In the genomic region with DNA sequence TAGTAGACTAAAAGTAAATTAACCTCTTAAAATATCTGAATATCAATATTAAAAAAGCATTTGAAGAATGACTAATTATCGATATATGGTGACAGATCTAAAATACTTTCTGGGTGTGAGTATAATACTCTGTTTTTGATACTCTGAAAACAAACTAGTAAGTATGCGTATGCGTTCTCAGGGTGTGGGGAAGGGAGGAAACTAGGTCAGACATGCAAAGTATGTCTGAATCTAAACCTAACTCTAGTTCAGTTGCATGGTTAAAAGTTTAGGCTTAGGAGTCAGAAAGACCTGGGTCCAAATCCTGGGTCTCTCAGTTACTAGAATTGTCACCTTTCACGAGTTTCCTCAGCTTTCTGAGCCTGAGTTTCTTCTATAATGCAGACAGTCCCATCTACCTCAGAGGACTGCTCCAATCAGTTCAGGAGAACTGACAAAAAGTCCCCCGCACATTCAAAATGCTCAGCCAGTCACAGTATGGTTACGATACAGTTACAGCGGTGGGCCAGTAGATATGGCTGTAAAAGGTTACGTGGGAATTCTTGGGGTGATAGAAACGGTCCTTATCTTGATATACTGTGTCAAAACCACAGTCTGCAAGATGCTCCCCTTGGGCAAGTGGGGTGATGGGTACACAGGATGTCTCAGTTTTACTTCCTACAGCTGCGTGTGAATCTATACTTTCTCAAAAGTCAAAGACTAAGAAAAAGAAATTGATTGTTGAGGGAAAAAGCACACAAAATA, we compare ENCODE assay signal across 9 cellular contexts. TPM values are rescaled to one million over a fixed set of nuclear protein-coding genes. Genes with fewer than 3 reads are reported as not detected.
DNase-seq lines count a peak whose midpoint lies in the region; ATAC-seq and TF ChIP-seq lines count a peak whose summit lies in the region.
"Had no signal": no experiment of that assay in that cellular context is flagged by ENCODE, and none has a peak within 500 bp of the region (broad histone marks: within the 10 kb centered on the region; RNA-seq: fewer than 3 reads in every experiment).

No MANE protein-coding gene starts in this region.

- peak overlapping the region; percentile 87 for H3K27ac Mint-ChIP-seq in stimulated activated memory B cell treated with anti-CD40 and anti-IgM and Interleukin-4, amounts not matched to agents 10 μg/mL and 1 μg/mL and 100 μg/mL, for 72 hours

- no peak for TF ChIP-seq CTCF in BE2C (IDR thresholded peaks at IDR 0.05; ENCODE audit: low read depth, low read length)

- no peak overlapping the region for H3K4me3 ChIP-seq in BE2C (ENCODE audit: low read depth, low read length)
- H3K4me3 ChIP-seq: skin epidermis had no signal

- peaks cover 7% of the 10 kb centered on the region for H3K4me1 Mint-ChIP-seq in stimulated activated memory B cell treated with anti-CD40 and anti-IgM and Interleukin-4, amounts not matched to agents 10 μg/mL and 1 μg/mL and 100 μg/mL, for 72 hours

- H3K27me3 ChIP-seq in BE2C, result no peaks in the 10 kb centered on the region

- peak; percentile 15 for DNase-seq in activated T-helper 9 cell treated with anti-CD3 and anti-CD28 coated beads, Interleukin-2, amount 50 U/mL, for 16 hours (ENCODE audit: low read depth)
- DNase-seq in GOT3 (lab: John Stamatoyannopoulos, UW) (no peak), BE2C (no peak), NOMO-1 treated with dmso at 0.1 percent for 144 hours (lab: John Stamatoyannopoulos, UW; ENCODE audit: unreplicated experiment) (no peak), HUDEP-2 (lab: John Stamatoyannopoulos, UW; ENCODE audit: unreplicated experiment in 76 of 76) (no peak)

- peak overlapping the region; percentile 27 for H3K4me3 Mint-ChIP-seq in stimulated activated memory B cell treated with anti-CD40 and anti-IgM and Interleukin-4, amounts not matched to agents 10 μg/mL and 1 μg/mL and 100 μg/mL, for 72 hours

- H3K4me1 ChIP-seq in BE2C, result no peaks in the 10 kb centered on the region

- ATAC-seq in GM19467 (IDR thresholded peaks at IDR 0.05; ENCODE audit: unreplicated experiment), result peak; percentile 80
- ATAC-seq in HG03378 (IDR thresholded peaks at IDR 0.05; ENCODE audit: unreplicated experiment), result peak; percentile 82
- peak; percentile 91 for ATAC-seq in stimulated activated memory B cell treated with anti-CD40 and anti-IgM and Interleukin-4, amounts not matched to agents 10 μg/mL and 1 μg/mL and 100 μg/mL, for 72 hours

- no peaks in the 10 kb centered on the region for H3K27me3 Mint-ChIP-seq in stimulated activated memory B cell treated with anti-CD40 and anti-IgM and Interleukin-4, amounts not matched to agents 10 μg/mL and 1 μg/mL and 100 μg/mL, for 72 hours

- no peaks in the 10 kb centered on the region for H3K9me3 ChIP-seq in BE2C

- H3K9me3 Mint-ChIP-seq in stimulated activated memory B cell treated with anti-CD40 and anti-IgM and Interleukin-4, amounts not matched to agents 10 μg/mL and 1 μg/mL and 100 μg/mL, for 72 hours, result no peaks in the 10 kb centered on the region

- peaks cover 23% of the 10 kb centered on the region for H3K36me3 Mint-ChIP-seq in stimulated activated memory B cell treated with anti-CD40 and anti-IgM and Interleukin-4, amounts not matched to agents 10 μg/mL and 1 μg/mL and 100 μg/mL, for 72 hours

- no peaks in the 10 kb centered on the region for H3K36me3 ChIP-seq in BE2C

RNA-seq across cellular contexts. Expression of gene UNC50, which starts 29.2 kb away (rescaled TPM):
- 21.1 TPM for polyA plus RNA-seq in BE2C (2012; ENCODE audit: insufficient read depth, insufficient read length, low read depth)

RNA-seq across cellular contexts. Expression of gene COA5, which starts 29.3 kb away (rescaled TPM):
- 21.3 TPM for polyA plus RNA-seq in BE2C (2012; ENCODE audit: insufficient read depth, insufficient read length, low read depth)
